Comparison of ENCODE assay signal across 18 cellular contexts in genomic region chr20:23396961-23397620, GRCh38. TPM values are rescaled to one million over a fixed set of nuclear protein-coding genes. Genes with fewer than 3 reads are reported as not detected.
DNase-seq lines count a peak whose midpoint lies in the region; ATAC-seq and TF ChIP-seq lines count a peak whose summit lies in the region.
"Had no signal": no experiment of that assay in that cellular context is flagged by ENCODE, and none has a peak within 500 bp of the region (broad histone marks: within the 10 kb centered on the region; RNA-seq: fewer than 3 reads in every experiment).

No MANE protein-coding gene starts in this region.

- no peaks in the 10 kb centered on the region for H3K9me3 Mint-ChIP-seq in activated T-cell treated with anti-CD3 and anti-CD28 coated beads, Interleukin-2, amount 50 U/mL, for 72 hours
- no peaks in the 10 kb centered on the region for H3K9me3 Mint-ChIP-seq in activated T-cell treated with anti-CD3 and anti-CD28 coated beads, Interleukin-2, amount 50 U/mL, for 24 hours
- H3K9me3 Mint-ChIP-seq in chondrocyte (ENCODE audit: low read depth) (no peaks in the 10 kb centered on the region), progenitor cell of endocrine pancreas (ENCODE audit: low read depth) (no peaks in the 10 kb centered on the region)
- H3K9me3 Mint-ChIP-seq: activated T-helper 1 cell treated with anti-CD3 and anti-CD28 coated beads, Interleukin-12 subunit alpha, Interleukin-12 subunit beta, Interleukin-2, Interleukin-4 antibody, amounts not matched to agents 30 ng/mL and 10 ng/mL and 1 ng/mL, durations not matched to agents 14 hours and 24 hours and 36 hours had no signal

- H3K27ac Mint-ChIP-seq in activated T-cell treated with anti-CD3 and anti-CD28 coated beads, Interleukin-2, amount 50 U/mL, for 72 hours = peak overlapping the region; percentile 7
- no peak overlapping the region for H3K27ac Mint-ChIP-seq in activated T-cell treated with anti-CD3 and anti-CD28 coated beads, Interleukin-2, amount 50 U/mL, for 24 hours
- peak overlapping the region; percentile 5 for H3K27ac Mint-ChIP-seq in chondrocyte (ENCODE audit: unreplicated experiment)
- no peak overlapping the region for H3K27ac Mint-ChIP-seq in progenitor cell of endocrine pancreas

- intact Hi-C loops in psoas muscle (cut with DNase I) = loop anchor here in 1 of 2 donors (5.0 kb wide), 1 partner anchor 35 kb away; the partner anchor contains the start of gene GZF1

- peaks cover 32% of the 10 kb centered on the region for H3K4me1 ChIP-seq in osteoblast (ENCODE audit: insufficient read depth, low read length)
- peaks cover 46% of the 10 kb centered on the region for H3K4me1 ChIP-seq in psoas muscle
- H3K4me1 ChIP-seq: Caco-2 had no signal

- peaks cover 34% of the 10 kb centered on the region for H3K4me1 Mint-ChIP-seq in activated T-cell treated with anti-CD3 and anti-CD28 coated beads, Interleukin-2, amount 50 U/mL, for 72 hours (ENCODE audit: low read depth)
- peaks cover 38% of the 10 kb centered on the region for H3K4me1 Mint-ChIP-seq in activated T-cell treated with anti-CD3 and anti-CD28 coated beads, Interleukin-2, amount 50 U/mL, for 24 hours (ENCODE audit: low read depth)
- H3K4me1 Mint-ChIP-seq in chondrocyte (ENCODE audit: low read depth) (peaks cover 16% of the 10 kb centered on the region), progenitor cell of endocrine pancreas (ENCODE audit: low read depth) (no peaks in the 10 kb centered on the region)

- no peak overlapping the region for H3K4me2 ChIP-seq in osteoblast (ENCODE audit: insufficient read depth, low read length)

- H3K27ac ChIP-seq in osteoblast (ENCODE audit: low read depth, low read length) (peak overlapping the region; percentile 54), psoas muscle (no peak overlapping the region)

- in situ Hi-C loops in GM13976 (cut with MboI; ENCODE audit: low sequenced_read_pairs, unreplicated experiment) = no loop called here

- 40 to 55% (median 43%) methylated on average over 5 of the region's 5 CpGs for WGBS in psoas muscle, 3 donors

- H3K79me2 ChIP-seq in osteoblast (ENCODE audit: insufficient read depth, low read length) = peaks cover 49% of the 10 kb centered on the region

- H3K4me3 ChIP-seq in osteoblast (ENCODE audit: insufficient read depth, low read length) (no peak overlapping the region), psoas muscle (no peak overlapping the region)
- H3K4me3 ChIP-seq: spleen, upper lobe of left lung had no signal

- peaks cover 11% of the 10 kb centered on the region for H4K20me1 ChIP-seq in osteoblast (ENCODE audit: insufficient read depth, low read length)

- H3K4me3 Mint-ChIP-seq in activated T-cell treated with anti-CD3 and anti-CD28 coated beads, Interleukin-2, amount 50 U/mL, for 72 hours = no peak overlapping the region
- no peak overlapping the region for H3K4me3 Mint-ChIP-seq in activated T-cell treated with anti-CD3 and anti-CD28 coated beads, Interleukin-2, amount 50 U/mL, for 24 hours
- H3K4me3 Mint-ChIP-seq in chondrocyte (ENCODE audit: unreplicated experiment) (no peak overlapping the region), progenitor cell of endocrine pancreas (ENCODE audit: low read depth) (no peak overlapping the region)

- ATAC-seq in activated T-cell treated with anti-CD3 and anti-CD28 coated beads, Interleukin-2, amount 50 U/mL, for 72 hours (replicated peaks in 1 of 2) = no peak
- ATAC-seq in psoas muscle = no peak
- ATAC-seq: HepG2, left colon had no signal

- no peak for DNase-seq in activated T-cell treated with anti-CD3 and anti-CD28 coated beads, Interleukin-2, amount 50 U/mL, for 72 hours
- DNase-seq in activated T-cell treated with anti-CD3 and anti-CD28 coated beads, Interleukin-2, amount 50 U/mL, for 24 hours = no peak
- DNase-seq in NCI-H2196 (lab: John Stamatoyannopoulos, UW; ENCODE audit: unreplicated experiment) (peak; percentile 33), chondrocyte (ENCODE audit: low spot score) (no peak), osteoblast (ENCODE audit: insufficient read length, low spot score, missing footprints) (no peak), GM13976 (ENCODE audit: low spot score) (no peak), progenitor cell of endocrine pancreas (ENCODE audit: low spot score, unreplicated experiment) (no peak), psoas muscle (no peak)
- DNase-seq: activated CD4-positive, alpha-beta T cell treated with anti-CD3 and anti-CD28 coated beads, Interleukin-2, amount 50 U/mL, for 4 hours; Caco-2; H7; left colon; spleen; stimulated activated naive CD4-positive, alpha-beta T cell treated with Interleukin-2 at 50 U/mL for 16 hours; upper lobe of left lung had no signal

- no peaks in the 10 kb centered on the region for H3K9me3 ChIP-seq in osteoblast (ENCODE audit: low read depth, low read length)
- no peaks in the 10 kb centered on the region for H3K9me3 ChIP-seq in psoas muscle
- H3K9me3 ChIP-seq: Caco-2, spleen, upper lobe of left lung had no signal

- H3K36me3 ChIP-seq in osteoblast (ENCODE audit: insufficient read depth, low read length) = peaks cover 34% of the 10 kb centered on the region
- peaks cover 0 to 25% of the 10 kb centered on the region in 2 donors for H3K36me3 ChIP-seq in psoas muscle (ENCODE audit: insufficient read depth in 1 of 2, low read depth in 1 of 2)

- peaks cover 7 to 11% of the 10 kb centered on the region in 2 donors for H3K36me3 Mint-ChIP-seq in activated T-cell treated with anti-CD3 and anti-CD28 coated beads, Interleukin-2, amount 50 U/mL, for 72 hours (ENCODE audit: insufficient read depth in 2 of 2)
- peaks cover 79% of the 10 kb centered on the region for H3K36me3 Mint-ChIP-seq in activated T-cell treated with anti-CD3 and anti-CD28 coated beads, Interleukin-2, amount 50 U/mL, for 24 hours (ENCODE audit: low read depth)
- H3K36me3 Mint-ChIP-seq in chondrocyte (ENCODE audit: low read depth) (peaks cover 19% of the 10 kb centered on the region), progenitor cell of endocrine pancreas (ENCODE audit: insufficient read depth) (peaks cover 22% of the 10 kb centered on the region)

- no peak overlapping the region for H2AFZ ChIP-seq in osteoblast (ENCODE audit: low read length)

- no peak for TF ChIP-seq CTCF in chondrocyte (IDR thresholded peaks at IDR 0.05)
- TF ChIP-seq CTCF in osteoblast (IDR thresholded peaks at IDR 0.05; ENCODE audit: extremely low read depth, low read depth, low read length) = no peak
- no peak for TF ChIP-seq CTCF in GM13976 (IDR thresholded peaks at IDR 0.05; ENCODE audit: borderline replicate concordance, control extremely low read depth, extremely low read depth, insufficient read depth, missing control alignments)
- no peak for TF ChIP-seq CTCF in progenitor cell of endocrine pancreas (IDR thresholded peaks at IDR 0.05; ENCODE audit: unreplicated experiment)
- no peak for TF ChIP-seq CTCF in psoas muscle (IDR thresholded peaks at IDR 0.05)

- H3K27me3 Mint-ChIP-seq in activated T-cell treated with anti-CD3 and anti-CD28 coated beads, Interleukin-2, amount 50 U/mL, for 72 hours (ENCODE audit: low read depth) = no peaks in the 10 kb centered on the region
- no peaks in the 10 kb centered on the region for H3K27me3 Mint-ChIP-seq in activated T-cell treated with anti-CD3 and anti-CD28 coated beads, Interleukin-2, amount 50 U/mL, for 24 hours
- no peaks in the 10 kb centered on the region for H3K27me3 Mint-ChIP-seq in chondrocyte (ENCODE audit: low read depth)
- no peaks in the 10 kb centered on the region for H3K27me3 Mint-ChIP-seq in progenitor cell of endocrine pancreas

- H3K27me3 ChIP-seq in osteoblast (ENCODE audit: insufficient read depth, low read length) (no peaks in the 10 kb centered on the region), psoas muscle (ENCODE audit: insufficient read depth in 3 of 3, low read length in 2 of 3) (no peaks in the 10 kb centered on the region)
- H3K27me3 ChIP-seq: spleen, upper lobe of left lung had no signal

RNA-seq across cellular contexts. Expression of gene NAPB, which starts 24.2 kb away (rescaled TPM):
- total RNA-seq in activated T-cell treated with anti-CD3 and anti-CD28 coated beads, Interleukin-2, amount 50 U/mL, for 72 hours = 10 to 100 TPM in 1 of 2 donors, 1 to 10 TPM in 1; 9.0 to 14.2 TPM
- total RNA-seq in chondrocyte (7.5 to 10.6 TPM (median 8.1 TPM) in 3 replicates), osteoblast (9.4 and 14.1 TPM in 2 replicates), progenitor cell of endocrine pancreas (20.1 and 22.2 TPM in 2 replicates), psoas muscle (1 to 10 TPM; 2.5 to 5.0 (median 3.5) TPM)
- 10 to 100 TPM in 1 of 3 donors, 1 to 10 TPM in 2; 1.8 to 12.3 (median 3.0) TPM for polyA plus RNA-seq in psoas muscle

RNA-seq across cellular contexts. Expression of gene GZF1, which starts 35.1 kb away (rescaled TPM):
- total RNA-seq in activated T-cell treated with anti-CD3 and anti-CD28 coated beads, Interleukin-2, amount 50 U/mL, for 72 hours = 1 to 10 TPM; 5.9 to 9.5 TPM
- 10.7 to 14.6 TPM (median 11.4 TPM) in 3 replicates for total RNA-seq in chondrocyte
- 13.0 and 14.5 TPM in 2 replicates for total RNA-seq in osteoblast
- 14.3 and 17.8 TPM in 2 replicates for total RNA-seq in progenitor cell of endocrine pancreas
- total RNA-seq in psoas muscle = 10 to 100 TPM in 3 of 4 donors, 1 to 10 TPM in 1; 9.7 to 20.7 (median 11.9) TPM
- 10 to 100 TPM in 1 of 3 donors, 1 to 10 TPM in 2; 5.3 to 10.5 (median 6.8) TPM for polyA plus RNA-seq in psoas muscle

RNA-seq across cellular contexts. Expression of gene CSTL1, which starts 42.4 kb away (rescaled TPM):
- total RNA-seq in activated T-cell treated with anti-CD3 and anti-CD28 coated beads, Interleukin-2, amount 50 U/mL, for 72 hours = not detected
- total RNA-seq in chondrocyte (not detected in 3 replicates), osteoblast (0.59 TPM in 1 of 2 replicates, not detected in the other), progenitor cell of endocrine pancreas (not detected in 2 replicates), psoas muscle (not detected)
- not detected for polyA plus RNA-seq in psoas muscle
- total RNA-seq: activated T-helper 1 cell treated with anti-CD3 and anti-CD28 coated beads, Interleukin-12 subunit alpha, Interleukin-12 subunit beta, Interleukin-2, Interleukin-4 antibody, amounts not matched to agents 30 ng/mL and 10 ng/mL and 1 ng/mL, durations not matched to agents 14 hours and 24 hours and 36 hours; H7; HepG2; left colon; spleen; upper lobe of left lung had no signal
- polyA plus RNA-seq: AG04450, HepG2, spleen had no signal

RNA-seq across cellular contexts. Expression of gene NXT1, which starts 46.5 kb away (rescaled TPM):
- 10 to 100 TPM; 39.6 to 45.7 TPM for total RNA-seq in activated T-cell treated with anti-CD3 and anti-CD28 coated beads, Interleukin-2, amount 50 U/mL, for 72 hours
- total RNA-seq in chondrocyte (16.9 to 18.2 TPM (median 18.1 TPM) in 3 replicates), osteoblast (12.7 and 18.5 TPM in 2 replicates), progenitor cell of endocrine pancreas (19.2 and 21.2 TPM in 2 replicates), psoas muscle (10 to 100 TPM in 3 of 4 donors, 1 to 10 TPM in 1; 6.7 to 18.9 (median 11.1) TPM)
- 10 to 100 TPM in 2 of 3 donors, 1 to 10 TPM in 1; 8.9 to 29.9 (median 11.4) TPM for polyA plus RNA-seq in psoas muscle

RNA-seq across cellular contexts. Expression of gene CST11, which starts 55.6 kb away (rescaled TPM):
- total RNA-seq in activated T-cell treated with anti-CD3 and anti-CD28 coated beads, Interleukin-2, amount 50 U/mL, for 72 hours = not detected
- not detected in 3 replicates for total RNA-seq in chondrocyte
- not detected in 2 replicates for total RNA-seq in osteoblast
- not detected in 2 replicates for total RNA-seq in progenitor cell of endocrine pancreas
- total RNA-seq in psoas muscle = not detected
- not detected for polyA plus RNA-seq in psoas muscle
- total RNA-seq: activated T-helper 1 cell treated with anti-CD3 and anti-CD28 coated beads, Interleukin-12 subunit alpha, Interleukin-12 subunit beta, Interleukin-2, Interleukin-4 antibody, amounts not matched to agents 30 ng/mL and 10 ng/mL and 1 ng/mL, durations not matched to agents 14 hours and 24 hours and 36 hours; Caco-2; H7; HepG2; left colon; spleen; upper lobe of left lung had no signal
- polyA plus RNA-seq: AG04450, HepG2, spleen had no signal

Comparison
In these comparisons a context has a peak if more than half of its experiments do, and no peak if none do; other contexts are left out.
1. H3K27ac Mint-ChIP-seq: peak in activated T-cell treated with anti-CD3 and anti-CD28 coated beads, Interleukin-2, amount 50 U/mL, for 72 hours (single experiment) and chondrocyte (single experiment); none in activated T-cell treated with anti-CD3 and anti-CD28 coated beads, Interleukin-2, amount 50 U/mL, for 24 hours (single experiment) and progenitor cell of endocrine pancreas (single experiment).